ENCODE assay signal across 6 cellular contexts in the genomic region with DNA sequence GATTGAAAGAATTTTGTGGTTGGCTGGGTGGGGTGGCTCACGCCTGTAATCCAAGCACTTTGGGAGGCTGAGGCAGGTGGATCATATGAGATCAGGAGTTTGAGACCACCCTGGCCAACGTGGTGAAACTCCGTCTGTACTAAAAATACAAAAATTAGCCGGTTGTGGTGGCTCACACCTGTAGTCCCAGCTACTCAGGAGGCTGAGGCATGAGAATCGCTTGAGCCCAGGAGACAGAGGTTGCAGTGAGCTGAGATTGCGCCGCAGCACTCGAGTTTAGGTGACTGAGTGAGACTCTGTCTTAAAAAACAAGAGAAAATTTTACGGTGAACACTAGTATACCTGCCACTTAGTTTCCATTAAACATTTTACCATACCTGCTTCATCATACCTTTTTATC. TPM values are rescaled to one million over a fixed set of nuclear protein-coding genes. Genes with fewer than 3 reads are reported as not detected.
DNase-seq lines count a peak whose midpoint lies in the region; TF ChIP-seq lines count a peak whose summit lies in the region.
"Not testable (repeated sequence)": the region's sequence is repeated elsewhere in the genome, so short reads cannot be mapped to it uniquely, and the experiment has no call there.

No MANE protein-coding gene starts in this region.

- not testable (repeated sequence) for DNase-seq in PC-9
- DNase-seq in activated CD8-positive, alpha-beta memory T cell treated with anti-CD3 and anti-CD28 coated beads, Interleukin-2, amount 50 U/mL, for 48 hours, result peak; percentile 40
- DNase-seq in right atrium auricular region (ENCODE audit: low spot score) (peak; percentile 7), posterior vena cava (ENCODE audit: low spot score) (peak; percentile 14)

- intact Hi-C loops in PC-9 (cut with micrococcal nuclease; ENCODE audit: unreplicated experiment), result loop anchor here (1.0 kb wide), 1 partner anchor 23 kb away; no protein-coding TSS in a partner anchor
- intact Hi-C loops in posterior vena cava (cut with DNase I), result not testable (repeated sequence)

- H3K27ac ChIP-seq in PC-9, right atrium auricular region: not testable (repeated sequence)

- POLR2A ChIA-PET in PC-9 (lab: Charles Lee; ENCODE audit: unreplicated experiment), result not testable (repeated sequence)

- H3K9me3 Mint-ChIP-seq in activated naive CD8-positive, alpha-beta T cell (ENCODE audit: low read depth); nephron: not testable (repeated sequence)

- not testable (repeated sequence) for H3K27ac Mint-ChIP-seq in activated naive CD8-positive, alpha-beta T cell; nephron

- H3K4me1 ChIP-seq in PC-9 (replicated peaks; ENCODE audit: insufficient read depth) (peaks cover 32% of the 10 kb centered on the region), right atrium auricular region (peaks cover 0 to 37% of the 10 kb centered on the region in 2 donors)

- H3K36me3 ChIP-seq in PC-9 (ENCODE audit: low read depth); right atrium auricular region: not testable (repeated sequence)

- not testable (repeated sequence) for H3K27me3 ChIP-seq in PC-9 (ENCODE audit: insufficient read depth, low read depth); right atrium auricular region

- H3F3A ChIP-seq in PC-9 (ENCODE audit: insufficient read depth, low read depth), result peaks cover 10% of the 10 kb centered on the region

- H3K9me2 ChIP-seq in PC-9 (ENCODE audit: insufficient read depth), result not testable (repeated sequence)

- H3K9me3 ChIP-seq in PC-9 (ENCODE audit: insufficient read depth, low read depth); right atrium auricular region: not testable (repeated sequence)

- BruUV-seq in PC-9 (replicated peaks; lab: Mats Ljungman, UMichigan), result TSS peak; percentile 12

- TF ChIP-seq CTCF in PC-9 (conservative IDR thresholded peaks at IDR 0.05); right atrium auricular region (IDR thresholded peaks at IDR 0.05); nephron (IDR thresholded peaks at IDR 0.05; ENCODE audit: unreplicated experiment in 3 of 3): not testable (repeated sequence)

- H3K79me2 ChIP-seq in PC-9 (ENCODE audit: low read depth), result peaks cover 87% of the 10 kb centered on the region

- not testable (repeated sequence) for H2AFZ ChIP-seq in PC-9

- H3K4me2 ChIP-seq in PC-9, result not testable (repeated sequence)

- H3K36me3 Mint-ChIP-seq in activated naive CD8-positive, alpha-beta T cell; nephron (ENCODE audit: low read depth): not testable (repeated sequence)

- CTCF ChIA-PET in PC-9 (lab: Charles Lee), result not testable (repeated sequence)

- peaks cover 56% of the 10 kb centered on the region for H3K4me1 Mint-ChIP-seq in activated naive CD8-positive, alpha-beta T cell (ENCODE audit: low read depth)
- peaks cover 23% of the 10 kb centered on the region for H3K4me1 Mint-ChIP-seq in nephron

- not testable (repeated sequence) for H3K27me3 Mint-ChIP-seq in activated naive CD8-positive, alpha-beta T cell; nephron (ENCODE audit: low read depth)

- peak overlapping the region; percentile 70 for H3K4me3 Mint-ChIP-seq in activated naive CD8-positive, alpha-beta T cell
- H3K4me3 Mint-ChIP-seq in nephron, result peak overlapping the region in 2 of 3 experiments; percentile 6 to 73

- H3K4me3 ChIP-seq in PC-9, right atrium auricular region: not testable (repeated sequence)

- peaks cover 70% of the 10 kb centered on the region for H4K20me1 ChIP-seq in PC-9 (ENCODE audit: insufficient read depth)

RNA-seq across cellular contexts. Expression of a gene that starts 4.1 kb away (rescaled TPM):
- total RNA-seq in PC-9 (2021), result 45.0 and 50.3 TPM in 2 replicates
- total RNA-seq in right atrium auricular region, result 10 to 100 TPM; 10.5 to 15.5 TPM
- 10 to 100 TPM; 32.6 to 35.2 TPM for total RNA-seq in posterior vena cava

RNA-seq across cellular contexts. Expression of a gene that starts 24.7 kb away (rescaled TPM):
- 36.4 and 37.0 TPM in 2 replicates for total RNA-seq in PC-9 (2021)
- total RNA-seq in right atrium auricular region, result 10 to 100 TPM in 1 of 2 donors, 1 to 10 TPM in 1; 5.0 to 10.3 TPM
- 10 to 100 TPM; 12.5 to 16.1 TPM for total RNA-seq in posterior vena cava

RNA-seq across cellular contexts. Expression of a gene that starts 59.4 kb away (rescaled TPM):
- total RNA-seq in PC-9 (2021) (50.8 and 70.5 TPM in 2 replicates), right atrium auricular region (10 to 100 TPM; 16.2 to 23.4 TPM), posterior vena cava (10 to 100 TPM; 23.0 to 23.8 TPM)
